In genomic region chr17:13024033-13024432, GRCh38 we compare ENCODE assay signal across 10 cellular contexts. TPM values are rescaled to one million over a fixed set of nuclear protein-coding genes. Genes with fewer than 3 reads are reported as not detected.
DNase-seq lines count a peak whose midpoint lies in the region; ATAC-seq lines count a peak whose summit lies in the region.
"Had no signal": no experiment of that assay in that cellular context is flagged by ENCODE, and none has a peak within 500 bp of the region (broad histone marks: within the 10 kb centered on the region; RNA-seq: fewer than 3 reads in every experiment).

No MANE protein-coding gene starts in this region.

- H3K36me3 ChIP-seq in HUES6 (ENCODE audit: control insufficient read depth, insufficient read depth, low read length) (no peaks in the 10 kb centered on the region), SJCRH30 (no peaks in the 10 kb centered on the region)
- H3K36me3 ChIP-seq: ascending aorta had no signal

- H3K4me1 Mint-ChIP-seq in T-helper 17 cell: peaks cover 14% of the 10 kb centered on the region
- peaks cover 7 to 11% (median 9%) of the 10 kb centered on the region in 4 donors for H3K4me1 Mint-ChIP-seq in naive thymus-derived CD8-positive, alpha-beta T cell

- H3K27me3 Mint-ChIP-seq in T-helper 17 cell: peaks cover 19% of the 10 kb centered on the region
- H3K27me3 Mint-ChIP-seq in naive thymus-derived CD8-positive, alpha-beta T cell: peaks cover 7 to 29% (median 20%) of the 10 kb centered on the region in 5 donors

- DNase-seq in NCI-H2029 treated with DMSO at 0.1 percent for 48 hours (lab: John Stamatoyannopoulos, UW) (peak; percentile 14), NCI-H2029 (lab: John Stamatoyannopoulos, UW) (no peak), T-helper 17 cell (no peak), DMS153 (lab: John Stamatoyannopoulos, UW) (no peak), NOMO-1 (lab: John Stamatoyannopoulos, UW; ENCODE audit: unreplicated experiment in 2 of 2) (no peak), SJCRH30 (no peak)
- no peak for DNase-seq in naive thymus-derived CD8-positive, alpha-beta T cell

- no peak overlapping the region for H3K9ac ChIP-seq in HUES6 (ENCODE audit: low read length)

- POLR2A ChIA-PET in naive thymus-derived CD8-positive, alpha-beta T cell (lab: Charles Lee): interaction anchor here (0.7 kb wide), 1 partner anchor 1455 kb away, joined by 3 read pairs; no protein-coding TSS in a partner anchor

- H3K9me3 ChIP-seq in HUES6 (ENCODE audit: control insufficient read depth, insufficient read depth, low read depth, low read length) (no peaks in the 10 kb centered on the region), T-helper 17 cell (ENCODE audit: control insufficient read depth, low read length, poor library complexity, severe bottlenecking) (no peaks in the 10 kb centered on the region), SJCRH30 (replicated peaks) (no peaks in the 10 kb centered on the region)
- H3K9me3 ChIP-seq: ascending aorta had no signal

- H3K27ac Mint-ChIP-seq in T-helper 17 cell: no peak overlapping the region
- no peak overlapping the region for H3K27ac Mint-ChIP-seq in naive thymus-derived CD8-positive, alpha-beta T cell

- peak overlapping the region; percentile 35; the same call in 1 of the 2 replicates for H3K4me3 ChIP-seq in HUES6 (ENCODE audit: low read depth, low read length)
- no peak overlapping the region for H3K4me3 ChIP-seq in SJCRH30

- H3K9me3 Mint-ChIP-seq in naive thymus-derived CD8-positive, alpha-beta T cell: no peaks in the 10 kb centered on the region

- H3K4me1 ChIP-seq in HUES6 (ENCODE audit: control insufficient read depth, insufficient read depth, low read length) (peaks cover 4% of the 10 kb centered on the region), SJCRH30 (peaks cover 2% of the 10 kb centered on the region; the same call in 1 of the 2 replicates)

- H3K36me3 Mint-ChIP-seq in T-helper 17 cell (ENCODE audit: low read depth): peaks cover 2% of the 10 kb centered on the region
- H3K36me3 Mint-ChIP-seq in naive thymus-derived CD8-positive, alpha-beta T cell: no peaks in the 10 kb centered on the region
- H3K36me3 Mint-ChIP-seq: immature natural killer cell had no signal

- no peak overlapping the region for H3K27ac ChIP-seq in HUES6 (ENCODE audit: low read depth, low read length)
- no peak overlapping the region for H3K27ac ChIP-seq in SJCRH30
- H3K27ac ChIP-seq: ascending aorta had no signal

- H3K27me3 ChIP-seq in HUES6 (ENCODE audit: control insufficient read depth, insufficient read depth, low read length) (no peaks in the 10 kb centered on the region), SJCRH30 (no peaks in the 10 kb centered on the region)
- H3K27me3 ChIP-seq: ascending aorta had no signal

- peak; percentile 35 for ATAC-seq in T-helper 17 cell
- peak; percentile 17 to 27 for ATAC-seq in naive thymus-derived CD8-positive, alpha-beta T cell

- peak overlapping the region; percentile 73 for H3K4me3 Mint-ChIP-seq in T-helper 17 cell
- H3K4me3 Mint-ChIP-seq in naive thymus-derived CD8-positive, alpha-beta T cell: peak overlapping the region in 3 of 10 donors; percentile 8 to 68 (median 47)

RNA-seq across cellular contexts. Expression of gene ELAC2, which starts 6.2 kb away (rescaled TPM):
- 10 to 100 TPM; 48.8 to 62.9 TPM for total RNA-seq in T-helper 17 cell
- total RNA-seq in naive thymus-derived CD8-positive, alpha-beta T cell: 10 to 100 TPM; 68.8 to 77.1 TPM
- 10 to 100 TPM; 37.8 to 60.3 (median 46.1) TPM for polyA plus RNA-seq in naive thymus-derived CD8-positive, alpha-beta T cell
- total RNA-seq in SJCRH30 (2014; rRNA removed; shearing (Covaris generic)): 187 and 208 TPM in 2 replicates
